In genomic region chrX:151488677-151489076, GRCh38 we compare ENCODE assay signal across 8 cellular contexts.
DNase-seq lines count a peak whose midpoint lies in the region; ATAC-seq and FAIRE-seq lines count a peak whose summit lies in the region.

No MANE protein-coding gene starts in this region.

- no peak for FAIRE-seq in RCC 7860 (lab: Jason Lieb, UNC)

- ATAC-seq in HG02642 (IDR thresholded peaks at IDR 0.05; ENCODE audit: poor library complexity, unreplicated experiment) (peak; percentile 53), left colon (no peak)

- DNase-seq in NCI-H1694 treated with DMSO at 0.1 percent for 48 hours (lab: John Stamatoyannopoulos, UW) (peak; percentile 4), NCI-H1694 (lab: John Stamatoyannopoulos, UW) (no peak), RCC 7860 (ENCODE audit: low spot score) (peak; percentile 8), germinal center (ENCODE audit: low spot score) (peak; percentile 24), left colon (no peak), 8988T (no peak), anterior cingulate cortex (lab: John Stamatoyannopoulos, UW) (no peak)

- intact Hi-C loops in left colon (cut with DNase I, micrococcal nuclease), result no loop called here

Comparison
In these comparisons a context has a peak if more than half of its experiments do, and no peak if none do; other contexts are left out.
1. DNase-seq: peak in NCI-H1694 treated with DMSO at 0.1 percent for 48 hours (single experiment), RCC 7860 (single experiment) and germinal center (single experiment); none in NCI-H1694 (single experiment), left colon (0 of 2), 8988T (single experiment) and anterior cingulate cortex (0 of 58).